ENCODE assay signal across 11 cellular contexts in genomic region chr9:78707080-78707479, GRCh38.
DNase-seq lines count a peak whose midpoint lies in the region; ATAC-seq, FAIRE-seq and TF ChIP-seq lines count a peak whose summit lies in the region.
"Had no signal": no experiment of that assay in that cellular context is flagged by ENCODE, and none has a peak within 500 bp of the region (broad histone marks: within the 10 kb centered on the region; RNA-seq: fewer than 3 reads in every experiment).

No MANE protein-coding gene starts in this region.

- H3K4me3 Mint-ChIP-seq in astrocyte (ENCODE audit: unreplicated experiment) = no peak overlapping the region
- H3K4me3 Mint-ChIP-seq in activated CD4-positive, alpha-beta T cell treated with anti-CD3 and anti-CD28 coated beads, Interleukin-2, amount 10 ng/mL, durations not matched to agents 24 days and 14 days = no peak overlapping the region
- H3K4me3 Mint-ChIP-seq: immature natural killer cell had no signal

- H3K36me3 ChIP-seq in astrocyte (ENCODE audit: insufficient read depth, low read length) = no peaks in the 10 kb centered on the region

- no peaks in the 10 kb centered on the region for H3K9me3 Mint-ChIP-seq in astrocyte (ENCODE audit: unreplicated experiment)
- no peaks in the 10 kb centered on the region for H3K9me3 Mint-ChIP-seq in activated CD4-positive, alpha-beta T cell treated with anti-CD3 and anti-CD28 coated beads, Interleukin-2, amount 10 ng/mL, durations not matched to agents 24 days and 14 days

- H2AFZ ChIP-seq in astrocyte (ENCODE audit: low read depth, low read length) = no peak overlapping the region

- peaks cover 20% of the 10 kb centered on the region for H3K4me1 Mint-ChIP-seq in astrocyte (ENCODE audit: low read depth, unreplicated experiment)
- peaks cover 2% of the 10 kb centered on the region for H3K4me1 Mint-ChIP-seq in activated CD4-positive, alpha-beta T cell treated with anti-CD3 and anti-CD28 coated beads, Interleukin-2, amount 10 ng/mL, durations not matched to agents 24 days and 14 days
- H3K4me1 Mint-ChIP-seq: immature natural killer cell had no signal

- H3K79me2 ChIP-seq in astrocyte (ENCODE audit: insufficient read depth, low read length) = no peaks in the 10 kb centered on the region

- no peak for TF ChIP-seq CTCF in astrocyte (IDR thresholded peaks at IDR 0.05; ENCODE audit: insufficient read depth, low read depth, low read length)

- peak overlapping the region; percentile 58 for H3K27ac Mint-ChIP-seq in astrocyte (ENCODE audit: unreplicated experiment)
- no peak overlapping the region for H3K27ac Mint-ChIP-seq in activated CD4-positive, alpha-beta T cell treated with anti-CD3 and anti-CD28 coated beads, Interleukin-2, amount 10 ng/mL, durations not matched to agents 24 days and 14 days
- H3K27ac Mint-ChIP-seq: immature natural killer cell had no signal

- peaks cover 16% of the 10 kb centered on the region for H3K4me1 ChIP-seq in astrocyte (ENCODE audit: insufficient read depth, low read length)

- peak overlapping the region; percentile 81 for H3K4me2 ChIP-seq in astrocyte (ENCODE audit: low read length)

- H4K20me1 ChIP-seq in astrocyte (ENCODE audit: insufficient read depth, low read length) = no peaks in the 10 kb centered on the region

- H3K9ac ChIP-seq in astrocyte (ENCODE audit: low read length) = peak overlapping the region; percentile 71

- intact Hi-C loops in activated CD4-positive, alpha-beta T cell treated with anti-CD3 and anti-CD28 coated beads, Interleukin-2, amount 10 ng/mL, durations not matched to agents 24 days and 14 days (cut with micrococcal nuclease) = no loop called here

- H3K9me3 ChIP-seq in astrocyte (ENCODE audit: insufficient read depth, low read depth, low read length) = no peaks in the 10 kb centered on the region

- ATAC-seq in GM18858 (IDR thresholded peaks at IDR 0.05; ENCODE audit: unreplicated experiment) (peak; percentile 25), GM21619 (IDR thresholded peaks at IDR 0.05; ENCODE audit: unreplicated experiment) (peak; percentile 31), HG03159 (IDR thresholded peaks at IDR 0.05; ENCODE audit: unreplicated experiment) (peak; percentile 53)

- peak overlapping the region; percentile 81 for H3K27ac ChIP-seq in astrocyte (ENCODE audit: low read depth, low read length)

- H3K27me3 ChIP-seq in astrocyte (ENCODE audit: insufficient read depth, low read length) = no peaks in the 10 kb centered on the region

- no peak for FAIRE-seq in astrocyte (lab: Jason Lieb, UNC)

- no peaks in the 10 kb centered on the region for H3K36me3 Mint-ChIP-seq in astrocyte (ENCODE audit: low read depth, unreplicated experiment)
- H3K36me3 Mint-ChIP-seq in activated CD4-positive, alpha-beta T cell treated with anti-CD3 and anti-CD28 coated beads, Interleukin-2, amount 10 ng/mL, durations not matched to agents 24 days and 14 days (ENCODE audit: low read depth) = no peaks in the 10 kb centered on the region
- H3K36me3 Mint-ChIP-seq: CD14-positive monocyte, immature natural killer cell had no signal

- H3K27me3 Mint-ChIP-seq in astrocyte (ENCODE audit: low read depth, unreplicated experiment) = no peaks in the 10 kb centered on the region
- no peaks in the 10 kb centered on the region for H3K27me3 Mint-ChIP-seq in activated CD4-positive, alpha-beta T cell treated with anti-CD3 and anti-CD28 coated beads, Interleukin-2, amount 10 ng/mL, durations not matched to agents 24 days and 14 days

- no peak for DNase-seq in astrocyte (ENCODE audit: low read depth)
- DNase-seq in activated naive CD4-positive, alpha-beta T cell treated with anti-CD3 and anti-CD28 coated beads, Interleukin-2, amount 50 U/mL, for 16 hours = no peak
- no peak for DNase-seq in activated CD8-positive, alpha-beta memory T cell treated with anti-CD3 and anti-CD28 coated beads for 24 hours
- DNase-seq in SHP77 (lab: John Stamatoyannopoulos, UW) = no peak
- DNase-seq in activated CD4-positive, alpha-beta T cell treated with anti-CD3 and anti-CD28 coated beads, Interleukin-2, amount 10 ng/mL, durations not matched to agents 24 days and 14 days = no peak
- DNase-seq: amygdala, immature natural killer cell had no signal

- peak overlapping the region; percentile 18 for H3K4me3 ChIP-seq in astrocyte (ENCODE audit: insufficient read depth, low read depth, low read length)
